1 cellular context compared by ENCODE assay signal in the genomic region with DNA sequence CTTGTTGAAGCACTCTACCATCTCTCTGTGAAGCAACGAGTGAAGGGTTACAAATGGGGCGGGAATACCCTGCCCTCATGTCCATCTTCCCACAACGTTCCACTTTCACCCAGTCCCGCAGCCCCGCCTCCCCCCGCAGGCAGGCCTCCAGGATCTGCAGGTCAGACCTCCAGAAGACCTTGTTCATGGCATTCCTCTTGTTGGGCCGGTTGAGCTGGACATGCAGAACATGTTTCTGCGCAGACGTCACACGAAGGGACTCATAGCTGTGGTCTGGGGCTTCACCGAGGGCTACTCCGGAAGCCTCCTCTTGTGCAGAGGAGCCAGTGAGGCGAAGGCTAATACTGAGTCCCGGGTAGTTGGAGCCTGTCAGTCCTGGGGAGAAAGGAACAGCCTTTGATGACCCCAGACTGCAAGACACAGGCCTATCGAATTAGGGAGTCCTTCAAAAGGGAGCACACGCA.
TF ChIP-seq lines count a peak whose summit lies in the region.

No MANE protein-coding gene starts in this region.

TF ChIP-seq in endothelial cell of umbilical vein, 7 proteins besides CTCF, POLR2A, EP300 and RAD21:
- TF ChIP-seq GATA2 (IDR thresholded peaks at IDR 0.05; ENCODE audit: insufficient read depth, insufficient read length, low read depth, low read length) (no peak), FOS (IDR thresholded peaks at IDR 0.05; ENCODE audit: borderline replicate concordance, insufficient read depth, low read length) (no peak), POLR2AphosphoS5 (IDR thresholded peaks at IDR 0.05; ENCODE audit: insufficient read depth, low read depth, low read length) (no peak), EZH2 (IDR thresholded peaks at IDR 0.05; ENCODE audit: borderline replicate concordance, low read depth, low read length, severe bottlenecking) (no peak), MYC (IDR thresholded peaks at IDR 0.05; ENCODE audit: low read depth, low read length) (no peak), JUN (IDR thresholded peaks at IDR 0.05; ENCODE audit: borderline replicate concordance, insufficient read depth, insufficient read length, low read depth) (no peak)
- TF ChIP-seq, protein P1, sequence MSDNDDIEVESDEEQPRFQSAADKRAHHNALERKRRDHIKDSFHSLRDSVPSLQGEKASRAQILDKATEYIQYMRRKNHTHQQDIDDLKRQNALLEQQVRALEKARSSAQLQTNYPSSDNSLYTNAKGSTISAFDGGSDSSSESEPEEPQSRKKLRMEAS (IDR thresholded peaks at IDR 0.05; ENCODE audit: insufficient read depth, insufficient read length), result no peak
